In the genomic region with DNA sequence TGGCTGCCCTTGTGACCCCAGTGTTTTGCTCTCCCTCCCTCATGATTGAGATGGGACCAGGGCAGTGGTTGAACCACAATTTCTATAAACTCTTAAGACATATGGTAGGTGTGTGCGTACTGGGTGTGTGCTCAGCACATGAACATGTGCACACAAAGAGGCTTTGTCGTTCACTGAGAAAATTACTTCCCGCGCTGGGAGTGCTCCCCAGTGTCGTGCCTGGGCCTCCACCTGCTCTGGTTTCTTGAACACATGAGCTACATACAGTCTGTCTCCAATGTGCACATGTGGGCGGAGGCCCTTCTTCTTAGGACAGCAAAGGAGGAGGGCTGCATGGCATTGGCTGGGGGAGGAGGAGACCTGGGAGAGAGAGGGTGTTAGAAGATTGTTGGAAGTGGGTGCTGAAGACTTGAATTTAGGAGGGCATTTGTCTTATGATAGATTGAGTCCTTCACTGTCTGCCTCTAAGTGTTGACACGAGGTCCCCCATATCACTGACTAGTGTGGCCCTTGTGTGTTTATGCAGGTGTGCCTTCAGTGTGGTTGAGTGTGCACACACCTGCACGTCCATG, we compare ENCODE assay signal across 25 cellular contexts.
DNase-seq lines count a peak whose midpoint lies in the region; ATAC-seq and TF ChIP-seq lines count a peak whose summit lies in the region.
"Had no signal": no experiment of that assay in that cellular context is flagged by ENCODE, and none has a peak within 500 bp of the region (broad histone marks: within the 10 kb centered on the region; RNA-seq: fewer than 3 reads in every experiment).

No MANE protein-coding gene starts in this region.

- H3K9me3 ChIP-seq in stomach = no peaks in the 10 kb centered on the region
- H3K9me3 ChIP-seq: adrenal gland; BLaER1 treated with 17β-estradiol and CSF1 and Interleukin-3, amounts not matched to agents 10 nM and 100 nM; gastrocnemius medialis; right atrium auricular region; thyroid gland had no signal

- H3K4me3 Mint-ChIP-seq in activated B cell treated with CpG ODN at 0.5 μM for 24 hours (no peak overlapping the region), progenitor cell of endocrine pancreas (ENCODE audit: low read depth) (no peak overlapping the region)
- H3K4me3 Mint-ChIP-seq: activated CD4-positive, alpha-beta T cell treated with anti-CD3 and anti-CD28 coated beads, Interleukin-2, amount 10 ng/mL, durations not matched to agents 24 days and 14 days; activated naive CD4-positive, alpha-beta T cell treated with anti-CD3 and anti-CD28 coated beads, Interleukin-2, amount 10 ng/mL, durations not matched to agents 7 days and 5 days; neural crest cell; stimulated activated naive CD8-positive, alpha-beta T cell treated with anti-CD3 and anti-CD28 coated beads, Interleukin-15, Interleukin-2, amounts not matched to agents 100 ng/mL and 50 ng/mL, for 24 hours had no signal

- H3K4me3 ChIP-seq in stomach = no peak overlapping the region
- H3K4me3 ChIP-seq: adrenal gland; BLaER1 treated with 17β-estradiol and CSF1 and Interleukin-3, amounts not matched to agents 10 nM and 100 nM; gastrocnemius medialis; hepatocyte; right atrium auricular region; thyroid gland had no signal

- POLR2A ChIA-PET in activated B cell treated with CpG ODN at 0.5 μM for 24 hours (lab: Charles Lee) = no interaction called here

- no peak for TF ChIP-seq EP300 in stomach (IDR thresholded peaks at IDR 0.05)

- H3K27me3 Mint-ChIP-seq in activated B cell treated with CpG ODN at 0.5 μM for 24 hours (peaks cover 15% of the 10 kb centered on the region), progenitor cell of endocrine pancreas (peaks cover 5% of the 10 kb centered on the region)

- no peaks in the 10 kb centered on the region for H3K36me3 Mint-ChIP-seq in activated B cell treated with CpG ODN at 0.5 μM for 24 hours (ENCODE audit: low read depth)
- no peaks in the 10 kb centered on the region for H3K36me3 Mint-ChIP-seq in progenitor cell of endocrine pancreas (ENCODE audit: insufficient read depth)
- H3K36me3 Mint-ChIP-seq: activated naive CD4-positive, alpha-beta T cell treated with anti-CD3 and anti-CD28 coated beads, Interleukin-2, amount 10 ng/mL, durations not matched to agents 7 days and 5 days had no signal

- H3K36me3 ChIP-seq in stomach = no peaks in the 10 kb centered on the region
- H3K36me3 ChIP-seq: adrenal gland; BLaER1 treated with 17β-estradiol and CSF1 and Interleukin-3, amounts not matched to agents 10 nM and 100 nM; gastrocnemius medialis; right atrium auricular region; thyroid gland had no signal

- TF ChIP-seq POLR2A in stomach (IDR thresholded peaks at IDR 0.05) = no peak

- no peaks in the 10 kb centered on the region for H3K4me1 Mint-ChIP-seq in activated B cell treated with CpG ODN at 0.5 μM for 24 hours
- H3K4me1 Mint-ChIP-seq in progenitor cell of endocrine pancreas (ENCODE audit: low read depth) = peaks cover 6% of the 10 kb centered on the region
- H3K4me1 Mint-ChIP-seq: activated CD4-positive, alpha-beta T cell treated with anti-CD3 and anti-CD28 coated beads, Interleukin-2, amount 10 ng/mL, durations not matched to agents 24 days and 14 days; activated naive CD4-positive, alpha-beta T cell treated with anti-CD3 and anti-CD28 coated beads, Interleukin-2, amount 10 ng/mL, durations not matched to agents 7 days and 5 days; neural crest cell had no signal

- WGBS in stomach, 5 donors = 49 to 67% (median 61%) methylated on average over 7 to 8 of the region's 8 CpGs

- H3K9me3 Mint-ChIP-seq in activated B cell treated with CpG ODN at 0.5 μM for 24 hours (no peaks in the 10 kb centered on the region), progenitor cell of endocrine pancreas (ENCODE audit: low read depth) (no peaks in the 10 kb centered on the region)
- H3K9me3 Mint-ChIP-seq: activated CD4-positive, alpha-beta T cell treated with anti-CD3 and anti-CD28 coated beads, Interleukin-2, amount 10 ng/mL, durations not matched to agents 24 days and 14 days; activated naive CD4-positive, alpha-beta T cell treated with anti-CD3 and anti-CD28 coated beads, Interleukin-2, amount 10 ng/mL, durations not matched to agents 7 days and 5 days; neural crest cell; stimulated activated naive CD8-positive, alpha-beta T cell treated with anti-CD3 and anti-CD28 coated beads, Interleukin-15, Interleukin-2, amounts not matched to agents 100 ng/mL and 50 ng/mL, for 24 hours had no signal

- H3K27ac ChIP-seq in stomach = no peak overlapping the region
- H3K27ac ChIP-seq: adrenal gland; BLaER1 treated with 17β-estradiol and CSF1 and Interleukin-3, amounts not matched to agents 10 nM and 100 nM; gastrocnemius medialis; hepatocyte; parathyroid adenoma; right atrium auricular region; thyroid gland had no signal

- intact Hi-C loops in activated B cell treated with CpG ODN at 0.5 μM for 24 hours (cut with micrococcal nuclease) = no loop called here
- intact Hi-C loops in stomach (cut with DNase I; ENCODE audit: low total_unique reads) = no loop called here

- H3K27me3 ChIP-seq in stomach = peaks cover 0 to 53% (median 7%) of the 10 kb centered on the region in 3 donors
- H3K27me3 ChIP-seq: adrenal gland; BLaER1 treated with 17β-estradiol and CSF1 and Interleukin-3, amounts not matched to agents 10 nM and 100 nM; gastrocnemius medialis; hepatocyte; right atrium auricular region; thyroid gland had no signal

- ATAC-seq in activated B cell treated with CpG ODN at 0.5 μM for 24 hours (ENCODE audit: low read depth) = no peak
- no peak for ATAC-seq in left lobe of liver
- ATAC-seq in HG03175 (IDR thresholded peaks at IDR 0.05; ENCODE audit: unreplicated experiment) = no peak
- ATAC-seq: gastrocnemius medialis, HCT116 had no signal

- DNase-seq in GM13976 (ENCODE audit: low spot score) (peak; percentile 23), activated B cell treated with CpG ODN at 0.5 μM for 24 hours (peak; percentile 4), left lobe of liver (ENCODE audit: low spot score) (peak; percentile 26), stomach (peak; percentile 17), NCI-H526 treated with DMSO at 0.1 percent for 48 hours (lab: John Stamatoyannopoulos, UW) (no peak), progenitor cell of endocrine pancreas (ENCODE audit: low spot score, unreplicated experiment) (no peak)
- DNase-seq: activated CD4-positive, alpha-beta T cell treated with anti-CD3 and anti-CD28 coated beads, Interleukin-2, amount 10 ng/mL, durations not matched to agents 24 days and 14 days; activated naive CD4-positive, alpha-beta T cell treated with anti-CD3 and anti-CD28 coated beads, Interleukin-2, amount 10 ng/mL, durations not matched to agents 7 days and 5 days; COR-L47; IMR-90; mammary epithelial cell; NCI-H1048; NCI-H446; stimulated activated CD4-positive, alpha-beta T cell treated with anti-CD3 and anti-CD28 coated beads, Interleukin-1b, Interleukin-23, amount 100 ng/mL, for 48 hours; thyroid gland had no signal

- in situ Hi-C loops in GM13976 (cut with MboI; ENCODE audit: low sequenced_read_pairs, unreplicated experiment) = no loop called here

- H3K27ac Mint-ChIP-seq in activated B cell treated with CpG ODN at 0.5 μM for 24 hours (no peak overlapping the region), progenitor cell of endocrine pancreas (no peak overlapping the region)
- H3K27ac Mint-ChIP-seq: activated CD4-positive, alpha-beta T cell treated with anti-CD3 and anti-CD28 coated beads, Interleukin-2, amount 10 ng/mL, durations not matched to agents 24 days and 14 days; activated naive CD4-positive, alpha-beta T cell treated with anti-CD3 and anti-CD28 coated beads, Interleukin-2, amount 10 ng/mL, durations not matched to agents 7 days and 5 days; stimulated activated naive CD8-positive, alpha-beta T cell treated with anti-CD3 and anti-CD28 coated beads, Interleukin-15, Interleukin-2, amounts not matched to agents 100 ng/mL and 50 ng/mL, for 24 hours had no signal

- H3K4me1 ChIP-seq in stomach = no peaks in the 10 kb centered on the region
- H3K4me1 ChIP-seq: adrenal gland, gastrocnemius medialis, parathyroid adenoma, right atrium auricular region, thyroid gland had no signal

- CTCF ChIA-PET in activated B cell treated with CpG ODN at 0.5 μM for 24 hours (lab: Charles Lee) = no interaction called here

- no peak for TF ChIP-seq CTCF in GM13976 (IDR thresholded peaks at IDR 0.05; ENCODE audit: borderline replicate concordance, control extremely low read depth, extremely low read depth, insufficient read depth, missing control alignments)
- TF ChIP-seq CTCF in activated B cell treated with CpG ODN at 0.5 μM for 24 hours (IDR thresholded peaks at IDR 0.05) = no peak
- no peak for TF ChIP-seq CTCF in stomach (IDR thresholded peaks at IDR 0.05)
- TF ChIP-seq CTCF in progenitor cell of endocrine pancreas (IDR thresholded peaks at IDR 0.05; ENCODE audit: unreplicated experiment) = no peak

Comparison
In these comparisons a context has a peak if more than half of its experiments do, and no peak if none do; other contexts are left out.
1. DNase-seq: peak in GM13976 (single experiment), activated B cell treated with CpG ODN at 0.5 μM for 24 hours (single experiment), left lobe of liver (single experiment) and stomach (single experiment); none in NCI-H526 treated with DMSO at 0.1 percent for 48 hours (single experiment) and progenitor cell of endocrine pancreas (single experiment).